Comparison of ENCODE assay signal across 8 cellular contexts in the genomic region with DNA sequence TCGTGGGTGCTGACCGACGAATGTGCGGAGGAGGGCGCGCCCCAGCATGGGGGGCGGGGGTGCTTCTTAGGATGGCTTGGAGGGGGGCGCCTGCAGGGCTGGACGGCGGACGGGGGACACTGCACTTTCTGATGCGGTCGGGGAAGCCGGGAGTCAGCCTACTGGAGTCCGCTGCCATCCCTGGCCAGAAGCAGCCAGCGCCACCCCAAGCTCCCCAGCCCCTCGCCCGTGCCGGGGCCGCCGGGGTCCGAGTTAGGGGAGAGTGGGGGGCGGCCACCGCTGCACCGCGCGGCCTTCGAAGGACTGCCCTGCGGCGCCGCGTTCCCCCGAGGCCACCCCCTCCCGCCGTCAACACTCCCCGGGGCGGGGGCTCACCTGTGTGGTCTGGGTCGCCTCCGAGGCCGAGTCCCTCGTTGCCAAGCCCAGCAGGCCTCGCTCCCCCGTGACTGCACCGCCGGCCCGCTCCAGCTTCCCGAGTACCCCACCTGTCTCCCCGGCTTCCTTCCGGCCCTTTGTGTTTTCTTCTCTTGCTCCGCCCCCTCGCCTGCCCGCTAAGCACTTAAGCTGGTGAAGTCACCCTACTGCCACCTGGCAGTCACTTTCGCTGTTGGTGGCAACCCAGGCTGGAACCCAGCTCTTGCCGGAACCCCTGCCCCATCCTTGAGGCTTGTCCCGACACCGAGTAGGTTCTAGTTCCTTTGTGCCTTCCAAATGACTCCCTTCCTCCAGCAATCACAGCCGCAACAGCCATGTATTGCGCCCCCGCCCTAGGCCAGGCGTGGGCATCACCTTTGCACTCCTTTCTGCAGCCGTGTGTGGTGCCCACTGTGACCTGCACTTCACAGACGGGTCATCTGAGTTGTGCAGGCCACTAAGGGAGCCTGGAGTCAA. TPM values are rescaled to one million over a fixed set of nuclear protein-coding genes. Genes with fewer than 3 reads are reported as not detected.
DNase-seq lines count a peak whose midpoint lies in the region; ATAC-seq and TF ChIP-seq lines count a peak whose summit lies in the region.

A gene with protein sequence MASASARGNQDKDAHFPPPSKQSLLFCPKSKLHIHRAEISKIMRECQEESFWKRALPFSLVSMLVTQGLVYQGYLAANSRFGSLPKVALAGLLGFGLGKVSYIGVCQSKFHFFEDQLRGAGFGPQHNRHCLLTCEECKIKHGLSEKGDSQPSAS (minus strand): TSS at position 492 of the 891 bp plus-strand sequence. CDS start 2,225 bp downstream, outside the sequence.

- H3K9me3 ChIP-seq in AG04450 (ENCODE audit: control insufficient read depth, insufficient read depth, low read length) (peaks cover 3% of the 10 kb centered on the region; the same call in 1 of the 2 replicates), mesodermal cell (ENCODE audit: control insufficient read depth, low read length) (no peaks in the 10 kb centered on the region)

- POLR2A ChIA-PET in AG04450 (lab: Yijun Ruan, JAX): no interaction called here

- WGBS in mesodermal cell (ENCODE audit: insufficient coverage in 2 of 2), 2 experiments: 39 to 43% methylated on average over 48 to 56 of the region's 62 CpGs

- H3K27ac ChIP-seq in AG04450 (ENCODE audit: low read depth, low read length) (no peak within 1 kb of the TSS), mesodermal cell (ENCODE audit: low read depth, low read length, severe bottlenecking) (no peak within 1 kb of the TSS)

- peaks cover 15% of the 10 kb centered on the region for H3K4me1 ChIP-seq in mesodermal cell (ENCODE audit: control insufficient read depth, insufficient read depth, low read length, poor library complexity, severe bottlenecking)

- peaks cover 12% of the 10 kb centered on the region for H3K36me3 ChIP-seq in mesodermal cell (ENCODE audit: control insufficient read depth, insufficient read depth, low read length)

- ATAC-seq in GM18873 (IDR thresholded peaks at IDR 0.05; ENCODE audit: low FRiP score, unreplicated experiment): peak; percentile 94
- ATAC-seq in HG03135 (IDR thresholded peaks at IDR 0.05; ENCODE audit: unreplicated experiment): peak; percentile 92

- DNase-seq in AG04450 (ENCODE audit: low read depth, low spot score) (no peak), NCI-H2196 treated with DMSO at 0.1 percent for 48 hours (lab: John Stamatoyannopoulos, UW; ENCODE audit: unreplicated experiment) (peak; percentile 89), ecto neural progenitor cell (ENCODE audit: low spot score) (peak; percentile 71)
- peak; percentile 37 to 69 for DNase-seq in activated CD4-positive, alpha-beta T cell treated with anti-CD3 and anti-CD28 coated beads, Interleukin-2, amount 50 U/mL, for 24 hours (ENCODE audit: low read depth in 1 of 2, low spot score in 1 of 2)
- DNase-seq in stimulated activated CD8-positive, alpha-beta memory T cell treated with anti-CD3 and anti-CD28 coated beads, Interleukin-4, amount 100 ng/mL, for 1 hour (ENCODE audit: low read depth in 2 of 2, low spot score in 1 of 2): peak; percentile 60 to 74

- TF ChIP-seq CTCF in AG04450 (IDR thresholded peaks at IDR 0.05; ENCODE audit: low read depth, low read length): no peak

- H3K27me3 ChIP-seq in AG04450 (ENCODE audit: control insufficient read depth, insufficient read depth, low read length): no peaks in the 10 kb centered on the region

- CTCF ChIA-PET in AG04450 (lab: Charles Lee): no interaction called here

- H3K4me3 ChIP-seq in AG04450 (ENCODE audit: low read depth, low read length): peak within 1 kb of the TSS; percentile 58
- H3K4me3 ChIP-seq in mesodermal cell (ENCODE audit: extremely low read depth, insufficient read depth, low read length, poor library complexity, severe bottlenecking): peak within 1 kb of the TSS; percentile 43

RNA-seq across cellular contexts. Expression of the gene that starts here (rescaled TPM):
- polyA plus RNA-seq in AG04450 (2011; rRNA removed): 46.4 and 55.0 TPM in 2 replicates
- polyA minus RNA-seq in AG04450 (2011; rRNA and poly(A)+ RNA removed): 12.6 and 15.9 TPM in 2 replicates
- polyA plus RNA-seq in mesodermal cell (2013, experiment 1 of 2): 58.5 TPM
- polyA plus RNA-seq in mesodermal cell (2013, experiment 2 of 2): 40.9 TPM
